In the genomic region with DNA sequence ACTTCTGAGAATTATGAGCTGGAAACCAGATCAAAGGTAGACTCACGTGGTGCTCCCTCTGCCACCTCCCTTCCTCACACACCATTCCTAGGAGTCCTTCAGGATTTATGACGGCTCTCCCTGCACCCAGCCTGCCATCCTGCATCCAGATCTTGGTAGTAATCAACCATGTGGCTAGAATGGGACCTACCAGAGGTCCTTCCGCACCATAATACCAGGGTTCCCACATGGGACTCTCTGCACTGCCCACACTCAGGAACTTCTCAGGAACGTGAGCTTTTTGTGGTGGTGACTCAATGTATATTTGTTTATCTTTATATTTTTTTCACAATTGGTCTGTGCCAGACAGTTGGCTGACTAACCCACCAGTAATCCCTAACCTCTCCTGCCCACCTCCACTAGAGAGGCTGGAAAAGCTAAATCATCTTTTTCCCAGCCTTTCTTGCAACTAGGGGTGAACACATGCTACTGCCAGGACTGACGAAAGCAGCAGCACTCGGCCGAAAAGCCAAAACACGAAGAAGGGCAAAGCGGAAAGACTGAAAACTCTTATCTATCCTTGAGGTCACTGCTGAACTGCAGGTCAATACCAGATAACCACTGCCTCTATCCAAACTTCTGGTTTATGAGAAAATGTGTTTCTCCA, we compare ENCODE assay signal across 11 cellular contexts.
DNase-seq lines count a peak whose midpoint lies in the region; ATAC-seq and TF ChIP-seq lines count a peak whose summit lies in the region.
"Had no signal": no experiment of that assay in that cellular context is flagged by ENCODE, and none has a peak within 500 bp of the region (broad histone marks: within the 10 kb centered on the region; RNA-seq: fewer than 3 reads in every experiment).

No MANE protein-coding gene starts in this region.

- TF ChIP-seq CTCF in PC-3 (conservative IDR thresholded peaks at IDR 0.05; ENCODE audit: low read depth, low read length), result no peak
- TF ChIP-seq CTCF in GM13976 (IDR thresholded peaks at IDR 0.05; ENCODE audit: borderline replicate concordance, control extremely low read depth, extremely low read depth, insufficient read depth, missing control alignments), result no peak

- no peak overlapping the region for H3K4me3 Mint-ChIP-seq in central memory CD8-positive, alpha-beta T cell
- H3K4me3 Mint-ChIP-seq: IgD-negative memory B cell had no signal

- H2AFZ ChIP-seq in PC-3 (ENCODE audit: low read length), result no peak overlapping the region

- peaks cover 33% of the 10 kb centered on the region for H3K4me1 ChIP-seq in PC-3 (ENCODE audit: insufficient read depth, low read length)
- H3K4me1 ChIP-seq: BLaER1 had no signal

- no peaks in the 10 kb centered on the region for H3K36me3 ChIP-seq in PC-3 (ENCODE audit: low read depth, low read length)

- ATAC-seq in PC-3 (peak; percentile 93), HG03159 (IDR thresholded peaks at IDR 0.05; ENCODE audit: unreplicated experiment) (no peak)
- no peak for ATAC-seq in central memory CD8-positive, alpha-beta T cell (replicated peaks; ENCODE audit: extremely low read depth, poor library complexity, severe bottlenecking)

- H4K20me1 ChIP-seq in PC-3 (ENCODE audit: low read length), result no peaks in the 10 kb centered on the region

- peak overlapping the region; percentile 94 for H3K27ac ChIP-seq in PC-3 (ENCODE audit: low read length)
- H3K27ac ChIP-seq: BLaER1 had no signal

- no peaks in the 10 kb centered on the region for H3K9me3 ChIP-seq in PC-3 (ENCODE audit: low read length)
- H3K9me3 ChIP-seq: BLaER1 had no signal

- intact Hi-C loops in PC-3 (cut with micrococcal nuclease), result loop anchor here (1.0 kb wide), 3 partner anchors 22 to 112 kb away; no protein-coding TSS in a partner anchor

- peak overlapping the region; percentile 2 for H3K27ac Mint-ChIP-seq in central memory CD8-positive, alpha-beta T cell (ENCODE audit: low read depth)
- H3K27ac Mint-ChIP-seq: IgD-negative memory B cell had no signal

- no TSS peak for BruUV-seq in PC-3 (replicated peaks; lab: Mats Ljungman, UMichigan)

- peaks cover 2% of the 10 kb centered on the region for H3K36me3 Mint-ChIP-seq in central memory CD8-positive, alpha-beta T cell (ENCODE audit: insufficient read depth)

- in situ Hi-C loops in GM13976 (cut with MboI; ENCODE audit: low sequenced_read_pairs, unreplicated experiment), result no loop called here

- POLR2A ChIA-PET in PC-3 (lab: Charles Lee; ENCODE audit: unreplicated experiment), result interaction anchor here (0.5 kb wide), 2 partner anchors 68 to 459 kb away, joined by 3 to 9 read pairs; no protein-coding TSS in a partner anchor

- DNase-seq in activated CD4-positive, CD25-positive, alpha-beta regulatory T cell treated with anti-CD3 and anti-CD28 coated beads, Interleukin-2, amount 50 U/mL, for 72 hours, result peak; percentile 28
- no peak for DNase-seq in activated CD4-positive, CD25-positive, alpha-beta regulatory T cell (lab: John Stamatoyannopoulos, UW)
- peak; percentile 98 for DNase-seq in PC-3
- no peak for DNase-seq in central memory CD8-positive, alpha-beta T cell (ENCODE audit: low spot score in 2 of 2)
- DNase-seq in skeletal muscle cell (ENCODE audit: low read depth), result peak; percentile 95
- DNase-seq in GM13976 (ENCODE audit: low spot score), result no peak
- DNase-seq in NCI-H1930 (lab: John Stamatoyannopoulos, UW), result no peak

- H3K27me3 Mint-ChIP-seq in central memory CD8-positive, alpha-beta T cell, result no peaks in the 10 kb centered on the region

- H3K4me3 ChIP-seq in PC-3 (ENCODE audit: low read length), result peak overlapping the region; percentile 12; the same call in 1 of the 2 replicates
- no peak overlapping the region for H3K4me3 ChIP-seq in skeletal muscle cell (ENCODE audit: low read depth, low read length)
- H3K4me3 ChIP-seq: BLaER1, skin epidermis had no signal

- H3K4me2 ChIP-seq in PC-3 (ENCODE audit: low read length), result peak overlapping the region; percentile 63
- H3K4me2 ChIP-seq: BLaER1 had no signal

- H3K9ac ChIP-seq in PC-3 (ENCODE audit: low read length), result peak overlapping the region; percentile 79
- H3K9ac ChIP-seq: BLaER1 had no signal

- peaks cover 64% of the 10 kb centered on the region for H3K79me2 ChIP-seq in PC-3 (ENCODE audit: low read length)

- CTCF ChIA-PET in PC-3 (lab: Charles Lee), result interaction anchor here (0.6 kb wide), 1 partner anchor 114 kb away, joined by 4 read pairs; no protein-coding TSS in a partner anchor

- H3K27me3 ChIP-seq in PC-3 (ENCODE audit: low read length), result no peaks in the 10 kb centered on the region
- H3K27me3 ChIP-seq: BLaER1 had no signal

- H3K9me3 Mint-ChIP-seq in central memory CD8-positive, alpha-beta T cell, result no peaks in the 10 kb centered on the region
- H3K9me3 Mint-ChIP-seq: IgD-negative memory B cell had no signal

- H3K9me2 ChIP-seq in PC-3 (replicated peaks; ENCODE audit: low read length), result no peaks in the 10 kb centered on the region

- peaks cover 63% of the 10 kb centered on the region for H3K4me1 Mint-ChIP-seq in central memory CD8-positive, alpha-beta T cell

- peaks cover 5% of the 10 kb centered on the region for H3F3A ChIP-seq in PC-3 (ENCODE audit: low read length, unreplicated experiment)

Comparison
In these comparisons a context has a peak if more than half of its experiments do, and no peak if none do; other contexts are left out.
1. DNase-seq: peak in activated CD4-positive, CD25-positive, alpha-beta regulatory T cell treated with anti-CD3 and anti-CD28 coated beads, Interleukin-2, amount 50 U/mL, for 72 hours (single experiment), PC-3 (single experiment) and skeletal muscle cell (single experiment); none in activated CD4-positive, CD25-positive, alpha-beta regulatory T cell (0 of 4), central memory CD8-positive, alpha-beta T cell (0 of 2), GM13976 (single experiment) and NCI-H1930 (0 of 2).